In genomic region chr15:98586066-98586465, GRCh38 we compare ENCODE assay signal across 18 cellular contexts.
"Had no signal": no experiment of that assay in that cellular context is flagged by ENCODE, and none has a peak within 500 bp of the region (broad histone marks: within the 10 kb centered on the region; RNA-seq: fewer than 3 reads in every experiment).

No MANE protein-coding gene starts in this region.

- H3K27ac ChIP-seq: cardiac muscle cell, tibial artery, WERI-Rb-1 had no signal

- H3K4me1 Mint-ChIP-seq: neural crest cell had no signal

- H3K9me3 Mint-ChIP-seq: activated CD4-positive, alpha-beta memory T cell treated with anti-CD3 and anti-CD28 coated beads, Interleukin-2, amount 10 ng/mL, durations not matched to agents 7 days and 5 days; activated naive CD4-positive, alpha-beta T cell treated with anti-CD3 and anti-CD28 coated beads, Interleukin-2, amount 50 U/mL, for 72 hours; activated T-cell treated with anti-CD3 and anti-CD28 coated beads, Interleukin-2, amount 50 U/mL, for 4 hours; dendritic cell treated with granulocyte-macrophage colony-stimulating factor and Interleukin-4, amounts not matched to agents 40 ng/mL and 50 ng/mL, for 4 days; neural crest cell had no signal

- ATAC-seq: activated T-cell treated with anti-CD3 and anti-CD28 coated beads, Interleukin-2, amount 50 U/mL, for 4 hours had no signal

- H3K4me3 ChIP-seq: cardiac muscle cell, lung, tibial artery had no signal

- H3K27me3 ChIP-seq: cardiac muscle cell had no signal

- H3K36me3 Mint-ChIP-seq: activated naive CD4-positive, alpha-beta T cell treated with anti-CD3 and anti-CD28 coated beads, Interleukin-2, amount 50 U/mL, for 72 hours had no signal

- H3K4me1 ChIP-seq: tibial artery had no signal

- DNase-seq: activated CD4-positive, alpha-beta memory T cell treated with anti-CD3 and anti-CD28 coated beads, Interleukin-2, amount 10 ng/mL, durations not matched to agents 7 days and 5 days; activated CD4-positive, alpha-beta T cell treated with anti-CD3 and anti-CD28 coated beads for 1 hour; activated T-cell treated with anti-CD3 and anti-CD28 coated beads, Interleukin-2, amount 50 U/mL, for 4 hours; amniotic stem cell; effector memory CD4-positive, alpha-beta T cell; hypothalamus; islet precursor cell; midbrain; retina; stimulated activated CD4-positive, alpha-beta T cell treated with anti-CD3 and anti-CD28 coated beads, Interleukin-2, amount 100 ng/mL, for 24 hours; stimulated activated naive CD4-positive, alpha-beta T cell treated with Interleukin-2 at 50 U/mL for 16 hours; tibial artery; WERI-Rb-1 had no signal

- H3K36me3 ChIP-seq: cardiac muscle cell, tibial artery, WERI-Rb-1 had no signal

- H3K27ac Mint-ChIP-seq: activated CD4-positive, alpha-beta memory T cell treated with anti-CD3 and anti-CD28 coated beads, Interleukin-2, amount 10 ng/mL, durations not matched to agents 7 days and 5 days; activated naive CD4-positive, alpha-beta T cell treated with anti-CD3 and anti-CD28 coated beads, Interleukin-2, amount 50 U/mL, for 72 hours; dendritic cell treated with granulocyte-macrophage colony-stimulating factor and Interleukin-4, amounts not matched to agents 40 ng/mL and 50 ng/mL, for 4 days had no signal

- H3K4me3 Mint-ChIP-seq: activated CD4-positive, alpha-beta memory T cell treated with anti-CD3 and anti-CD28 coated beads, Interleukin-2, amount 10 ng/mL, durations not matched to agents 7 days and 5 days; activated T-cell treated with anti-CD3 and anti-CD28 coated beads, Interleukin-2, amount 50 U/mL, for 4 hours; dendritic cell treated with granulocyte-macrophage colony-stimulating factor and Interleukin-4, amounts not matched to agents 40 ng/mL and 50 ng/mL, for 4 days; neural crest cell had no signal
